9 cellular contexts compared by ENCODE assay signal in the genomic region with DNA sequence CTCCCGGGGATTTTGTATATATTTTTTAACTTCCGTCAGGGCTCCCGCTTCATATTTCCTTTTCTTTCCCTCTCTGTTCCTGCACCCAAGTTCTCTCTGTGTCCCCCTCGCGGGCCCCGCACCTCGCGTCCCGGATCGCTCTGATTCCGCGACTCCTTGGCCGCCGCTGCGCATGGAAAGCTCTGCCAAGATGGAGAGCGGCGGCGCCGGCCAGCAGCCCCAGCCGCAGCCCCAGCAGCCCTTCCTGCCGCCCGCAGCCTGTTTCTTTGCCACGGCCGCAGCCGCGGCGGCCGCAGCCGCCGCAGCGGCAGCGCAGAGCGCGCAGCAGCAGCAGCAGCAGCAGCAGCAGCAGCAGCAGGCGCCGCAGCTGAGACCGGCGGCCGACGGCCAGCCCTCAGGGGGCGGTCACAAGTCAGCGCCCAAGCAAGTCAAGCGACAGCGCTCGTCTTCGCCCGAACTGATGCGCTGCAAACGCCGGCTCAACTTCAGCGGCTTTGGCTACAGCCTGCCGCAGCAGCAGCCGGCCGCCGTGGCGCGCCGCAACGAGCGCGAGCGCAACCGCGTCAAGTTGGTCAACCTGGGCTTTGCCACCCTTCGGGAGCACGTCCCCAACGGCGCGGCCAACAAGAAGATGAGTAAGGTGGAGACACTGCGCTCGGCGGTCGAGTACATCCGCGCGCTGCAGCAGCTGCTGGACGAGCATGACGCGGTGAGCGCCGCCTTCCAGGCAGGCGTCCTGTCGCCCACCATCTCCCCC. TPM values are rescaled to one million over a fixed set of nuclear protein-coding genes. Genes with fewer than 3 reads are reported as not detected.
DNase-seq lines count a peak whose midpoint lies in the region; ATAC-seq and TF ChIP-seq lines count a peak whose summit lies in the region.
"Had no signal": no experiment of that assay in that cellular context is flagged by ENCODE, and none has a peak within 500 bp of the region (broad histone marks: within the 10 kb centered on the region; RNA-seq: fewer than 3 reads in every experiment).

No MANE protein-coding gene starts in this region.

- no peaks in the 10 kb centered on the region for H3K9me3 Mint-ChIP-seq in WTC11

- peak overlapping the region; percentile 85 for H3K4me3 Mint-ChIP-seq in WTC11

- no peaks in the 10 kb centered on the region for H3K36me3 ChIP-seq in right atrium auricular region
- H3K36me3 ChIP-seq in skeletal muscle tissue (ENCODE audit: control insufficient read depth in 3 of 3, insufficient read depth in 3 of 3, low read length in 3 of 3), result no peaks in the 10 kb centered on the region
- H3K36me3 ChIP-seq: neutrophil had no signal

- ATAC-seq in HG02943 (IDR thresholded peaks at IDR 0.05; ENCODE audit: low read depth, unreplicated experiment) (peak; percentile 51), WTC11 (peak; percentile 32)

- H3K9me3 ChIP-seq in AG04450 (ENCODE audit: control insufficient read depth, insufficient read depth, low read length) (no peaks in the 10 kb centered on the region; the same call in 1 of the 2 replicates), right atrium auricular region (peaks cover 0 to 4% of the 10 kb centered on the region in 2 donors), skeletal muscle tissue (ENCODE audit: control insufficient read depth in 3 of 3, low read length in 3 of 3) (peaks cover 0 to 4% (median 2%) of the 10 kb centered on the region in 3 donors)
- H3K9me3 ChIP-seq: neutrophil had no signal

- peaks cover 2% of the 10 kb centered on the region; the same call in 1 of the 2 replicates for H3K36me3 Mint-ChIP-seq in WTC11

- CTCF ChIA-PET in AG04450 (lab: Charles Lee), result no interaction called here
- CTCF ChIA-PET in WTC11 (lab: Charles Lee), result interaction anchor here (0.6 to 1.4 kb wide), 3 partner anchors 8 to 188 kb away, joined by 3 to 4 read pairs (median 3); no protein-coding TSS in a partner anchor

- TF ChIP-seq CTCF in AG04450 (IDR thresholded peaks at IDR 0.05; ENCODE audit: low read depth, low read length) (no peak), GM12875 (IDR thresholded peaks at IDR 0.05; ENCODE audit: borderline replicate concordance, insufficient read depth, low read depth, low read length) (0 out of 2 replicates have a peak, but pooled peaks have one; percentile 1), WTC11 (IDR thresholded peaks at IDR 0.05) (no peak), right atrium auricular region (IDR thresholded peaks at IDR 0.05) (no peak)

- H3K9ac ChIP-seq in skeletal muscle tissue (ENCODE audit: low read depth in 1 of 3, low read length in 3 of 3), result no peak overlapping the region

- no peak overlapping the region for H3K27ac Mint-ChIP-seq in WTC11

- peaks cover 58% of the 10 kb centered on the region for H3K4me1 Mint-ChIP-seq in WTC11

- POLR2A ChIA-PET in AG04450 (lab: Yijun Ruan, JAX) (no interaction called here), WTC11 (lab: Charles Lee) (no interaction called here)

- H3K27me3 Mint-ChIP-seq in WTC11 (ENCODE audit: low read depth), result peaks cover 99% of the 10 kb centered on the region

- DNase-seq in AG04450 (ENCODE audit: low read depth, low spot score) (no peak), WTC11 (ENCODE audit: low spot score) (peak; percentile 74), right atrium auricular region (ENCODE audit: low spot score) (no peak), NCI-H446 (lab: John Stamatoyannopoulos, UW) (no peak)
- DNase-seq in effector CD4-positive, alpha-beta T cell, result no peak

- H3K4me3 ChIP-seq in AG04450 (ENCODE audit: low read depth, low read length) (peak overlapping the region; percentile 41), GM12875 (ENCODE audit: low read depth, low read length) (peak overlapping the region; percentile 46), right atrium auricular region (peak overlapping the region; percentile 21 to 41), skeletal muscle tissue (ENCODE audit: low read length in 3 of 3) (peak overlapping the region; percentile 29 to 51 (median 51))

- H3K4me1 ChIP-seq in right atrium auricular region, result peaks cover 0 to 41% of the 10 kb centered on the region in 2 donors
- H3K4me1 ChIP-seq in skeletal muscle tissue (ENCODE audit: control insufficient read depth in 3 of 3, insufficient read depth in 3 of 3, low read length in 3 of 3), result peaks cover 4 to 15% (median 11%) of the 10 kb centered on the region in 3 donors

- peaks cover 48% of the 10 kb centered on the region for H3K27me3 ChIP-seq in AG04450 (ENCODE audit: control insufficient read depth, insufficient read depth, low read length)
- peaks cover 7 to 34% of the 10 kb centered on the region in 2 donors for H3K27me3 ChIP-seq in right atrium auricular region
- H3K27me3 ChIP-seq in skeletal muscle tissue (ENCODE audit: control insufficient read depth in 3 of 3, insufficient read depth in 3 of 3, low read length in 3 of 3), result peaks cover 69 to 81% (median 73%) of the 10 kb centered on the region in 3 donors

- no peak overlapping the region for H3K27ac ChIP-seq in AG04450 (ENCODE audit: low read depth, low read length)
- no peak overlapping the region for H3K27ac ChIP-seq in right atrium auricular region
- no peak overlapping the region for H3K27ac ChIP-seq in skeletal muscle tissue (ENCODE audit: low read depth, low read length)
- H3K27ac ChIP-seq: neutrophil had no signal

TF ChIP-seq in WTC11, 78 proteins besides CTCF, POLR2A, EP300 and RAD21 (continues in another document):
- TF ChIP-seq GABPB1 (CRISPR knock-in tag; IDR thresholded peaks at IDR 0.05) (no peak), ZNF671 (CRISPR knock-in tag; IDR thresholded peaks at IDR 0.05) (no peak), ELF4 (CRISPR knock-in tag; IDR thresholded peaks at IDR 0.05; ENCODE audit: low read depth) (no peak), ZNF317 (CRISPR knock-in tag; IDR thresholded peaks at IDR 0.05; ENCODE audit: borderline replicate concordance, low read depth) (no peak), FOXK1 (CRISPR knock-in tag; IDR thresholded peaks at IDR 0.05) (no peak), ATF1 (CRISPR knock-in tag; IDR thresholded peaks at IDR 0.05) (no peak), ESRRA (CRISPR knock-in tag; IDR thresholded peaks at IDR 0.05; ENCODE audit: borderline replicate concordance) (peak; percentile 51; the same call in 1 of the 2 replicates), FOXP1 (CRISPR knock-in tag; IDR thresholded peaks at IDR 0.05; ENCODE audit: borderline replicate concordance) (peak; percentile 66; the same call in 1 of the 2 replicates), KAT7 (CRISPR knock-in tag; IDR thresholded peaks at IDR 0.05; ENCODE audit: borderline replicate concordance) (no peak), CREB1 (CRISPR knock-in tag; IDR thresholded peaks at IDR 0.05) (no peak), EMX1 (CRISPR knock-in tag; IDR thresholded peaks at IDR 0.05) (no peak), JUN (CRISPR knock-in tag; IDR thresholded peaks at IDR 0.05) (no peak), SMAD3 (CRISPR knock-in tag; IDR thresholded peaks at IDR 0.05; ENCODE audit: borderline replicate concordance) (peak; percentile 30; the same call in 1 of the 2 replicates), ZBTB21 (CRISPR knock-in tag; IDR thresholded peaks at IDR 0.05; ENCODE audit: borderline replicate concordance) (no peak), CREM (CRISPR knock-in tag; IDR thresholded peaks at IDR 0.05) (no peak), NR1H2 (CRISPR knock-in tag; IDR thresholded peaks at IDR 0.05) (no peak), ZNF263 (CRISPR knock-in tag; IDR thresholded peaks at IDR 0.05; ENCODE audit: low read depth) (no peak), NFATC4 (CRISPR knock-in tag; IDR thresholded peaks at IDR 0.05) (no peak)
- TF ChIP-seq, protein P1, sequence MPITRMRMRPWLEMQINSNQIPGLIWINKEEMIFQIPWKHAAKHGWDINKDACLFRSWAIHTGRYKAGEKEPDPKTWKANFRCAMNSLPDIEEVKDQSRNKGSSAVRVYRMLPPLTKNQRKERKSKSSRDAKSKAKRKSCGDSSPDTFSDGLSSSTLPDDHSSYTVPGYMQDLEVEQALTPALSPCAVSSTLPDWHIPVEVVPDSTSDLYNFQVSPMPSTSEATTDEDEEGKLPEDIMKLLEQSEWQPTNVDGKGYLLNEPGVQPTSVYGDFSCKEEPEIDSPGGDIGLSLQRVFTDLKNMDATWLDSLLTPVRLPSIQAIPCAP (CRISPR knock-in tag; IDR thresholded peaks at IDR 0.05), result no peak
- TF ChIP-seq, protein P2, sequence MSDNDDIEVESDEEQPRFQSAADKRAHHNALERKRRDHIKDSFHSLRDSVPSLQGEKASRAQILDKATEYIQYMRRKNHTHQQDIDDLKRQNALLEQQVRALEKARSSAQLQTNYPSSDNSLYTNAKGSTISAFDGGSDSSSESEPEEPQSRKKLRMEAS (CRISPR knock-in tag; IDR thresholded peaks at IDR 0.05), result peak; percentile 46; the same call in 1 of the 2 replicates
- TF ChIP-seq, protein P3, sequence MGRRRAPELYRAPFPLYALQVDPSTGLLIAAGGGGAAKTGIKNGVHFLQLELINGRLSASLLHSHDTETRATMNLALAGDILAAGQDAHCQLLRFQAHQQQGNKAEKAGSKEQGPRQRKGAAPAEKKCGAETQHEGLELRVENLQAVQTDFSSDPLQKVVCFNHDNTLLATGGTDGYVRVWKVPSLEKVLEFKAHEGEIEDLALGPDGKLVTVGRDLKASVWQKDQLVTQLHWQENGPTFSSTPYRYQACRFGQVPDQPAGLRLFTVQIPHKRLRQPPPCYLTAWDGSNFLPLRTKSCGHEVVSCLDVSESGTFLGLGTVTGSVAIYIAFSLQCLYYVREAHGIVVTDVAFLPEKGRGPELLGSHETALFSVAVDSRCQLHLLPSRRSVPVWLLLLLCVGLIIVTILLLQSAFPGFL (CRISPR knock-in tag; IDR thresholded peaks at IDR 0.05; ENCODE audit: borderline replicate concordance), result no peak

RNA-seq across cellular contexts. Expression of a gene that starts 0.8 kb away (rescaled TPM):
- polyA plus RNA-seq in AG04450 (2011; rRNA removed), result not detected in 2 replicates
- polyA minus RNA-seq in AG04450 (2011; rRNA and poly(A)+ RNA removed), result not detected in 2 replicates
- total RNA-seq in WTC11 (2021), result 0.07 to 0.14 TPM (median 0.07 TPM) in 3 replicates
- not detected for total RNA-seq in right atrium auricular region
- not detected for total RNA-seq in skeletal muscle tissue

RNA-seq across cellular contexts. Expression of a gene that starts 41.2 kb away (rescaled TPM):
- polyA plus RNA-seq in AG04450 (2011; rRNA removed), result not detected in 2 replicates
- polyA minus RNA-seq in AG04450 (2011; rRNA and poly(A)+ RNA removed), result not detected in 2 replicates
- total RNA-seq in WTC11 (2021) (4.0 to 9.8 TPM (median 5.7 TPM) in 3 replicates), right atrium auricular region (not detected), skeletal muscle tissue (not detected)
